Comparison of ENCODE assay signal across 2 cellular contexts in the genomic region with DNA sequence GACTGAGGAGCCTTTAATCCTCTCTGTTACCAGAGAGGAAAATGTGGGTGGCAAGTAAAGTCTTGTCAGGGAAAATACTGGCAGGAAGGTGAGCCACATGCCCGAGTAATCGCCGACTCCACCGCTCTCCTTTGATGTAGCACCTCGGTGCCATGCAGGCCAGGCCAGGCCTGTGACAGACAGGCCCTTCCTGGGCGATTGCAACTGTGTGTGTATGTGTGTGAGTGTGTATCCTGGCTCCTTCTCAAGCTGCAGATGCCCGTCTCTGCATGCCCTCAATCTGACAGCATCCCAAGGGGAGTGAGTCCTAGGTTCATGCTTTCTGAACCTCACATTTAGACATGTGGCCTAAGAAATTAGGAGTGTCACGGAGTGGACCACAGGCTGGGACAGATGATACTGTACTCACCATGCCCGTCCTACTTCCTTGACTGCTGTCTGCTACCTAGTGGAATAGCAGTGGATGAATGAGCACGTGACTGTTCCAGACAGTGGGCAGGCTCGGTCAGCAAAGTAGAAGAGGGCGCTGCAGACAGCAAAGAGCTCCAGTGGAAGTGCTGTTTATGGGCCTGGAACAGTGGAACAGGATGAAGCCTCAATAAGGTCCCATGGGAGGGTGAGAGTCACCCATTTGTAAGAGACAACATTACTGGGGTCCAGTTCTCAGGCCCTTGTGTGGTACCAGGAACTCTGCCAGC.
TF ChIP-seq lines count a peak whose summit lies in the region.

No MANE protein-coding gene starts in this region.

TF ChIP-seq in HepG2, 621 proteins besides CTCF, POLR2A, EP300 and RAD21:
- TF ChIP-seq MYC (CRISPR knock-in tag; IDR thresholded peaks at IDR 0.05; ENCODE audit: borderline replicate concordance) = no peak
- TF ChIP-seq, protein P1, sequence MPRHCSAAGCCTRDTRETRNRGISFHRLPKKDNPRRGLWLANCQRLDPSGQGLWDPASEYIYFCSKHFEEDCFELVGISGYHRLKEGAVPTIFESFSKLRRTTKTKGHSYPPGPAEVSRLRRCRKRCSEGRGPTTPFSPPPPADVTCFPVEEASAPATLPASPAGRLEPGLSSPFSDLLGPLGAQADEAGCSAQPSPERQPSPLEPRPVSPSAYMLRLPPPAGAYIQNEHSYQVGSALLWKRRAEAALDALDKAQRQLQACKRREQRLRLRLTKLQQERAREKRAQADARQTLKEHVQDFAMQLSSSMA (CRISPR knock-in tag; IDR thresholded peaks at IDR 0.05) = no peak
- TF ChIP-seq BHLHE40 (IDR thresholded peaks at IDR 0.05; ENCODE audit: low read length) = 0 out of 2 replicates have a peak, but pooled peaks have one; percentile 41
- TF ChIP-seq, protein P2, sequence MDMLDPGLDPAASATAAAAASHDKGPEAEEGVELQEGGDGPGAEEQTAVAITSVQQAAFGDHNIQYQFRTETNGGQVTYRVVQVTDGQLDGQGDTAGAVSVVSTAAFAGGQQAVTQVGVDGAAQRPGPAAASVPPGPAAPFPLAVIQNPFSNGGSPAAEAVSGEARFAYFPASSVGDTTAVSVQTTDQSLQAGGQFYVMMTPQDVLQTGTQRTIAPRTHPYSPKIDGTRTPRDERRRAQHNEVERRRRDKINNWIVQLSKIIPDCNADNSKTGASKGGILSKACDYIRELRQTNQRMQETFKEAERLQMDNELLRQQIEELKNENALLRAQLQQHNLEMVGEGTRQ (IDR thresholded peaks at IDR 0.05; ENCODE audit: low read depth, low read length) = no peak
- TF ChIP-seq, protein P2 (CRISPR knock-in tag; IDR thresholded peaks at IDR 0.05; ENCODE audit: borderline replicate concordance) = peak; percentile 30; the same call in 1 of the 2 replicates

TF ChIP-seq in H1, 55 proteins besides CTCF, POLR2A, EP300 and RAD21:
- TF ChIP-seq GABPA (IDR thresholded peaks at IDR 0.05; ENCODE audit: borderline replicate concordance, insufficient read depth, low read length) (no peak), RBBP5 (IDR thresholded peaks at IDR 0.05; ENCODE audit: borderline replicate concordance, low read depth, low read length) (no peak), TBP (IDR thresholded peaks at IDR 0.05; ENCODE audit: low read depth, low read length) (no peak), RFX5 (IDR thresholded peaks at IDR 0.05; ENCODE audit: borderline replicate concordance, low read depth, low read length) (no peak), TAF1 (IDR thresholded peaks at IDR 0.05; ENCODE audit: low read depth, low read length) (no peak), FOSL1 (IDR thresholded peaks at IDR 0.05; ENCODE audit: insufficient read depth, low read depth, low read length) (no peak), NRF1 (IDR thresholded peaks at IDR 0.05; ENCODE audit: low read depth, low read length) (no peak), CBX5 (IDR thresholded peaks at IDR 0.05; ENCODE audit: low read depth, low read length) (no peak), POLR2AphosphoS5 (IDR thresholded peaks at IDR 0.05; ENCODE audit: low read depth, low read length) (no peak), SP2 (IDR thresholded peaks at IDR 0.05; ENCODE audit: low read length) (no peak), YY1 (IDR thresholded peaks at IDR 0.05; ENCODE audit: low read depth, low read length) (no peak), TEAD4 (IDR thresholded peaks at IDR 0.05; ENCODE audit: low read depth, low read length) (no peak), GTF2F1 (IDR thresholded peaks at IDR 0.05; ENCODE audit: borderline replicate concordance, low read depth, low read length) (no peak)
- TF ChIP-seq, protein P3, sequence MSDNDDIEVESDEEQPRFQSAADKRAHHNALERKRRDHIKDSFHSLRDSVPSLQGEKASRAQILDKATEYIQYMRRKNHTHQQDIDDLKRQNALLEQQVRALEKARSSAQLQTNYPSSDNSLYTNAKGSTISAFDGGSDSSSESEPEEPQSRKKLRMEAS (IDR thresholded peaks at IDR 0.05) = no peak
- TF ChIP-seq, protein P2 (IDR thresholded peaks at IDR 0.05; ENCODE audit: low read length) = no peak
TF ChIP-seq in H1: peak in this region for 0.
